In genomic region chr14:105557671-105558070, GRCh38 we compare ENCODE assay signal across 6 cellular contexts. TPM values are rescaled to one million over a fixed set of nuclear protein-coding genes. Genes with fewer than 3 reads are reported as not detected.
DNase-seq lines count a peak whose midpoint lies in the region; ATAC-seq, FAIRE-seq and TF ChIP-seq lines count a peak whose summit lies in the region.
"Not testable (repeated sequence)": the region's sequence is repeated elsewhere in the genome, so short reads cannot be mapped to it uniquely, and the experiment has no call there.

No MANE protein-coding gene starts in this region.

- not testable (repeated sequence) for H3K4me3 ChIP-seq in KMS-11 (IDR thresholded peaks at IDR 0.05; ENCODE audit: insufficient read depth, low read depth, low read length); OCI-LY1 (ENCODE audit: low read depth, low read length, poor library complexity, severe bottlenecking); RWPE2 (ENCODE audit: severe bottlenecking); bronchial epithelial cell (ENCODE audit: low read depth, low read length); sigmoid colon

- not testable (repeated sequence) for H3K9me3 ChIP-seq in OCI-LY1 (ENCODE audit: low read length); RWPE2 (ENCODE audit: severe bottlenecking); sigmoid colon

- TF ChIP-seq CTCF in KMS-11 (conservative IDR thresholded peaks at IDR 0.05; ENCODE audit: low read depth, low read length); OCI-LY1 (IDR thresholded peaks at IDR 0.05; ENCODE audit: low read length); RWPE2 (IDR thresholded peaks at IDR 0.05; ENCODE audit: poor library complexity, severe bottlenecking); bronchial epithelial cell (IDR thresholded peaks at IDR 0.05; ENCODE audit: insufficient read depth, low read length, severe bottlenecking); sigmoid colon (IDR thresholded peaks at IDR 0.05): not testable (repeated sequence)

- not testable (repeated sequence) for TF ChIP-seq POLR2A in sigmoid colon (IDR thresholded peaks at IDR 0.05)

- peak overlapping the region; percentile 46 for H3K4me2 ChIP-seq in KMS-11
- not testable (repeated sequence) for H3K4me2 ChIP-seq in OCI-LY1 (ENCODE audit: low read length)

- H2AFZ ChIP-seq in KMS-11 (ENCODE audit: low read depth); OCI-LY1 (ENCODE audit: low read length): not testable (repeated sequence)

- not testable (repeated sequence) for H3K9me2 ChIP-seq in OCI-LY1 (ENCODE audit: low read depth, low read length)

- not testable (repeated sequence) for H3K27ac ChIP-seq in KMS-11; RWPE2 (ENCODE audit: poor library complexity, severe bottlenecking); sigmoid colon
- peak overlapping the region; percentile 63 for H3K27ac ChIP-seq in OCI-LY1 (ENCODE audit: low read depth, low read length, poor library complexity, severe bottlenecking)

- not testable (repeated sequence) for H3K79me2 ChIP-seq in KMS-11 (ENCODE audit: insufficient read depth, low read depth); OCI-LY1 (ENCODE audit: insufficient read depth, low read length)

- peaks cover 17% of the 10 kb centered on the region for H3K4me1 ChIP-seq in KMS-11 (ENCODE audit: low read depth, poor library complexity, severe bottlenecking)
- peaks cover 43% of the 10 kb centered on the region for H3K4me1 ChIP-seq in OCI-LY1 (ENCODE audit: insufficient read depth, low read length, severe bottlenecking)
- H3K4me1 ChIP-seq in RWPE2 (ENCODE audit: insufficient read depth, poor library complexity, severe bottlenecking); sigmoid colon: not testable (repeated sequence)

- H3F3A ChIP-seq in OCI-LY1 (ENCODE audit: insufficient read depth, low read length), result not testable (repeated sequence)

- 75 to 91% methylated on average over 19 of the region's 19 CpGs for whole genome bisulfite sequencing in sigmoid colon, 2 donors

- not testable (repeated sequence) for H4K20me1 ChIP-seq in KMS-11 (ENCODE audit: insufficient read depth); OCI-LY1 (ENCODE audit: insufficient read depth, low read length)

- TF ChIP-seq EP300 in sigmoid colon (IDR thresholded peaks at IDR 0.05), result not testable (repeated sequence)

- not testable (repeated sequence) for H3K27me3 ChIP-seq in KMS-11 (ENCODE audit: insufficient read depth, low read depth); OCI-LY1 (ENCODE audit: insufficient read depth, low read length); RWPE2 (ENCODE audit: insufficient read depth, poor library complexity, severe bottlenecking); bronchial epithelial cell (ENCODE audit: control insufficient read depth, insufficient read depth, low read length)
- H3K27me3 ChIP-seq in sigmoid colon, result peaks cover 0 to 10% (median 0%) of the 10 kb centered on the region in 3 donors

- FAIRE-seq in bronchial epithelial cell (lab: Jason Lieb, UNC), result peak; percentile 94

- not testable (repeated sequence) for H3K36me3 ChIP-seq in KMS-11 (ENCODE audit: insufficient read depth); OCI-LY1 (ENCODE audit: insufficient read depth, low read length); RWPE2 (ENCODE audit: low read depth); bronchial epithelial cell (ENCODE audit: control insufficient read depth, insufficient read depth, low read length); sigmoid colon

- ATAC-seq in RWPE2 (ENCODE audit: low read depth), result not testable (repeated sequence)

- DNase-seq in DMS 273 (lab: John Stamatoyannopoulos, UW; ENCODE audit: unreplicated experiment) (peak; percentile 12), RWPE2 (ENCODE audit: low spot score) (peak; percentile 11), sigmoid colon (peak; percentile 24)
- DNase-seq in bronchial epithelial cell (ENCODE audit: low read depth), result not testable (repeated sequence)

- intact Hi-C loops in sigmoid colon (cut with DNase I), result not testable (repeated sequence)

- not testable (repeated sequence) for H3K9ac ChIP-seq in KMS-11
- peak overlapping the region; percentile 24; the same call in 1 of the 2 replicates for H3K9ac ChIP-seq in OCI-LY1 (ENCODE audit: low read length)

RNA-seq across cellular contexts. Expression of gene TMEM121, which starts 31.3 kb away (rescaled TPM):
- 0.51 and 0.53 TPM in 2 replicates for total RNA-seq in bronchial epithelial cell
- total RNA-seq in sigmoid colon, result 1 to 10 TPM; 3.0 to 8.0 (median 6.2) TPM
- 1 to 10 TPM in 1 of 3 donors, not detected in 2; 2.3 TPM for polyA plus RNA-seq in sigmoid colon
